22 cellular contexts compared by ENCODE assay signal in the genomic region with DNA sequence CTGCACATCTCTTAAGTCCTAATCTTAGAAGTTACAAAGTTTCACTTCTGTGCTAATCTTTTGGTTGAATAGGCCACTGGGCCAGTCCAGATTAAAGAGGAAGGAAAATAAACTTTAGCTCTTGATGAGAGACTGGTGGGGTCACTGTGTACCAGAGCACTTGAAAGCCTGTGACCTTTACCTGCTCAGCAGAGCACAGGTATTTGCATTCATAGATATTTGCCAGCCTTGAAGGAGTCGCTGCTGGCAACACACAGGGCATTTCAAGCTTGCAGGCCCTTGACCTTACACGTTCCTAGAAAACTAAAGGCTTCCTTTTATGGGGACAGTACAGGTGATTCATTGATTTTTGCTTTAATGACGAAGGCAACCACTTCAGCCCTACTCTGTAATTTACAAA.
DNase-seq lines count a peak whose midpoint lies in the region; ATAC-seq and TF ChIP-seq lines count a peak whose summit lies in the region.
"Had no signal": no experiment of that assay in that cellular context is flagged by ENCODE, and none has a peak within 500 bp of the region (broad histone marks: within the 10 kb centered on the region; RNA-seq: fewer than 3 reads in every experiment).

No MANE protein-coding gene starts in this region.

- H3K9me3 ChIP-seq in lower lobe of right lung (no peaks in the 10 kb centered on the region), stomach (peaks cover 0 to 6% (median 0%) of the 10 kb centered on the region in 4 donors), OCI-LY7 (ENCODE audit: low read length) (no peaks in the 10 kb centered on the region)

- no peak for TF ChIP-seq CTCF in lower lobe of right lung (IDR thresholded peaks at IDR 0.05)
- no peak for TF ChIP-seq CTCF in stomach (IDR thresholded peaks at IDR 0.05)
- TF ChIP-seq CTCF in OCI-LY7 (conservative IDR thresholded peaks at IDR 0.05; ENCODE audit: low read length) = no peak

- no peak overlapping the region for H3K27ac ChIP-seq in lower lobe of right lung
- H3K27ac ChIP-seq in stomach = no peak overlapping the region
- H3K27ac ChIP-seq in OCI-LY7 (ENCODE audit: low read depth, low read length, poor library complexity, severe bottlenecking) = no peak overlapping the region
- H3K27ac ChIP-seq: BLaER1 treated with 17β-estradiol and CSF1 and Interleukin-3, amounts not matched to agents 10 nM and 100 nM; RWPE1 had no signal

- 27 to 58% (median 43%) methylated on average over 3 of the region's 3 CpGs for WGBS in stomach, 5 donors

- no peaks in the 10 kb centered on the region for H3K79me2 ChIP-seq in OCI-LY7 (ENCODE audit: insufficient read depth, low read depth, low read length)

- H3K4me2 ChIP-seq in OCI-LY7 (ENCODE audit: low read length) = no peak overlapping the region
- H3K4me2 ChIP-seq: BLaER1 treated with 17β-estradiol and CSF1 and Interleukin-3, amounts not matched to agents 10 nM and 100 nM had no signal

- peak; percentile 68 to 74 for ATAC-seq in lower lobe of right lung
- ATAC-seq: K562, T-cell had no signal

- H3K9me2 ChIP-seq in OCI-LY7 (ENCODE audit: insufficient read depth, low read length) = no peaks in the 10 kb centered on the region

- POLR2A ChIA-PET in OCI-LY7 (lab: Charles Lee) = no interaction called here

- H3K4me1 ChIP-seq in lower lobe of right lung = no peaks in the 10 kb centered on the region
- no peaks in the 10 kb centered on the region for H3K4me1 ChIP-seq in stomach
- no peaks in the 10 kb centered on the region for H3K4me1 ChIP-seq in OCI-LY7 (ENCODE audit: insufficient read depth, low read length, poor library complexity, severe bottlenecking)

- no TSS peak for BruUV-seq in OCI-LY7 (replicated peaks; lab: Mats Ljungman, UMichigan)

- CTCF ChIA-PET in OCI-LY7 (lab: Charles Lee; ENCODE audit: unreplicated experiment) = no interaction called here

- no peaks in the 10 kb centered on the region for H4K20me1 ChIP-seq in OCI-LY7 (ENCODE audit: insufficient read depth, low read length)
- H4K20me1 ChIP-seq: BLaER1 treated with 17β-estradiol and CSF1 and Interleukin-3, amounts not matched to agents 10 nM and 100 nM had no signal

- H3K36me3 ChIP-seq in lower lobe of right lung = no peaks in the 10 kb centered on the region
- no peaks in the 10 kb centered on the region for H3K36me3 ChIP-seq in stomach
- no peaks in the 10 kb centered on the region for H3K36me3 ChIP-seq in OCI-LY7 (ENCODE audit: insufficient read depth, low read length)
- H3K36me3 ChIP-seq: BLaER1 treated with 17β-estradiol and CSF1 and Interleukin-3, amounts not matched to agents 10 nM and 100 nM had no signal

- no peak for TF ChIP-seq EP300 in stomach (IDR thresholded peaks at IDR 0.05)

- DNase-seq in NCI-H748 (lab: John Stamatoyannopoulos, UW; ENCODE audit: unreplicated experiment) (peak; percentile 71), NCI-H748 treated with DMSO at 0.1 percent for 48 hours (lab: John Stamatoyannopoulos, UW) (no peak), NCI-H2227 (lab: John Stamatoyannopoulos, UW; ENCODE audit: unreplicated experiment) (peak; percentile 30), lower lobe of right lung (no peak), stomach (no peak), OCI-LY7 (ENCODE audit: low spot score) (no peak), Kasumi-1 (lab: John Stamatoyannopoulos, UW) (no peak)
- DNase-seq: CD4-positive, alpha-beta T cell; H7; NCI-H1048; NCI-H1436; NCI-H187; NCI-H2107; NCI-H226; NCI-H510A; NCI-H69; NK-92 treated with Interleukin-12 subunit alpha and Interleukin-12 subunit beta, amount 100 ng/mL, for 24 hours; SHP77; T-cell had no signal

- no peak overlapping the region for H2AFZ ChIP-seq in OCI-LY7 (ENCODE audit: low read length)

- no peaks in the 10 kb centered on the region for H3K27me3 ChIP-seq in lower lobe of right lung (ENCODE audit: low read depth)
- H3K27me3 ChIP-seq in stomach = no peaks in the 10 kb centered on the region
- H3K27me3 ChIP-seq: BLaER1 treated with 17β-estradiol and CSF1 and Interleukin-3, amounts not matched to agents 10 nM and 100 nM had no signal

- H3K4me3 ChIP-seq in lower lobe of right lung (no peak overlapping the region), stomach (no peak overlapping the region), OCI-LY7 (ENCODE audit: low read depth, low read length, poor library complexity, severe bottlenecking) (no peak overlapping the region)
- H3K4me3 ChIP-seq: BLaER1 treated with 17β-estradiol and CSF1 and Interleukin-3, amounts not matched to agents 10 nM and 100 nM; K562 had no signal

- TF ChIP-seq POLR2A in stomach (IDR thresholded peaks at IDR 0.05) = no peak

- intact Hi-C loops in lower lobe of right lung (cut with DNase I) = no loop called here
- intact Hi-C loops in stomach (cut with DNase I; ENCODE audit: low total_unique reads) = no loop called here
- intact Hi-C loops in OCI-LY7 (cut with micrococcal nuclease; ENCODE audit: unreplicated experiment) = no loop called here

Comparison
In these comparisons a context has a peak if more than half of its experiments do, and no peak if none do; other contexts are left out.
1. DNase-seq: peak in NCI-H748 (single experiment) and NCI-H2227 (single experiment); none in NCI-H748 treated with DMSO at 0.1 percent for 48 hours (single experiment), lower lobe of right lung (single experiment), stomach (single experiment), OCI-LY7 (single experiment) and Kasumi-1 (0 of 2).